25 cellular contexts compared by ENCODE assay signal in the genomic region with DNA sequence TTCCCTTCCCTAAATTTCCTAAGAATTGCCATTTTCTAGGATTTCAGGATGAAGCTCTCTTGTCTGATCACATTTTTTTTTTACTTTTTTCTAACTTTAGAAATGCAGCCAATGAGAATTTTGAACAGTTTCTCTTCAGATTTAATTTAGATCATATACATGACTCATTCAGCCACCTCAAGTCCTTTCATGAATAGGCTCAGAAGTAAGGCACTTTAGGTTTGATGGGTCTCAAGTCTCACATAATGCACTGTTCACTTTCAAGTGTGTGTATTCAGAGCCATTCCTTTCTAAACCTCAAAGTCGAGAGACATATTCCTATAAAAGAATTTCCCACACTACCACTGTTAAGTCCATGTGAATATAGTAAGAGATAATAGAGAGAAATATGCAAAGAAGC.
"Had no signal": no experiment of that assay in that cellular context is flagged by ENCODE, and none has a peak within 500 bp of the region (broad histone marks: within the 10 kb centered on the region; RNA-seq: fewer than 3 reads in every experiment).

No MANE protein-coding gene starts in this region.

- H3K27me3 ChIP-seq: body of pancreas, colonic mucosa, upper lobe of right lung had no signal

- H3K4me3 ChIP-seq: body of pancreas, colonic mucosa, lung, upper lobe of right lung had no signal

- H3K36me3 ChIP-seq: colonic mucosa, upper lobe of right lung had no signal

- H3K4me1 ChIP-seq: body of pancreas, colonic mucosa, upper lobe of right lung had no signal

- ATAC-seq: activated CD4-positive, CD25-positive, alpha-beta regulatory T cell treated with anti-CD3 and anti-CD28 coated beads, Interleukin-2, amount 50 U/mL, for 24 hours; activated CD8-positive, alpha-beta T cell treated with anti-CD3 and anti-CD28 coated beads, Interleukin-2, amount 10 ng/mL, durations not matched to agents 7 days and 5 days; body of pancreas; left colon; upper lobe of right lung had no signal

- H3K27ac ChIP-seq: body of pancreas, colonic mucosa, upper lobe of right lung had no signal

- H3K9me3 ChIP-seq: body of pancreas, colonic mucosa, upper lobe of right lung had no signal

- DNase-seq: activated CD4-positive, alpha-beta T cell treated with anti-CD3 and anti-CD28 coated beads, Interleukin-2, amount 10 ng/mL, durations not matched to agents 7 days and 5 days; activated CD8-positive, alpha-beta T cell treated with anti-CD3 and anti-CD28 coated beads, Interleukin-2, amount 10 ng/mL, durations not matched to agents 7 days and 5 days; activated naive CD4-positive, alpha-beta T cell treated with Interleukin-2 at 50 U/mL for 16 hours; activated naive CD8-positive, alpha-beta T cell treated with anti-CD3 and anti-CD28 coated beads, Interleukin-2, amount 10 ng/mL, durations not matched to agents 7 days and 5 days; activated T-cell treated with anti-CD3 and anti-CD28 coated beads, Interleukin-2, amount 50 U/mL, for 24 hours; amygdala; body of pancreas; central memory CD4-positive, alpha-beta T cell; colonic mucosa; foreskin melanocyte; glutamatergic neuron; hypothalamus; islet precursor cell; left colon; midbrain; nephron progenitor cell; nucleus accumbens; posterior cingulate gyrus; stimulated activated CD4-positive, alpha-beta T cell treated with anti-CD3 and anti-CD28 coated beads, Interleukin-12 subunit alpha, Interleukin-12 subunit beta, amount 100 ng/mL, for 4 hours; stimulated activated CD4-positive, alpha-beta T cell treated with anti-CD3 and anti-CD28 coated beads, Interleukin-1b, Interleukin-23, amount 100 ng/mL, for 48 hours; stimulated activated CD8-positive, alpha-beta memory T cell treated with anti-CD3 and anti-CD28 coated beads, Interleukin-4, amount 100 ng/mL, for 48 hours; stimulated activated naive CD4-positive, alpha-beta T cell; upper lobe of right lung had no signal
